1 cellular context compared by ENCODE assay signal in genomic region chr7:28291559-28291958, GRCh38.
TF ChIP-seq lines count a peak whose summit lies in the region.

No MANE protein-coding gene starts in this region.

TF ChIP-seq in WTC11, 78 proteins besides CTCF, POLR2A, EP300 and RAD21 (continued from another document and continues in another):
- TF ChIP-seq, protein P1, sequence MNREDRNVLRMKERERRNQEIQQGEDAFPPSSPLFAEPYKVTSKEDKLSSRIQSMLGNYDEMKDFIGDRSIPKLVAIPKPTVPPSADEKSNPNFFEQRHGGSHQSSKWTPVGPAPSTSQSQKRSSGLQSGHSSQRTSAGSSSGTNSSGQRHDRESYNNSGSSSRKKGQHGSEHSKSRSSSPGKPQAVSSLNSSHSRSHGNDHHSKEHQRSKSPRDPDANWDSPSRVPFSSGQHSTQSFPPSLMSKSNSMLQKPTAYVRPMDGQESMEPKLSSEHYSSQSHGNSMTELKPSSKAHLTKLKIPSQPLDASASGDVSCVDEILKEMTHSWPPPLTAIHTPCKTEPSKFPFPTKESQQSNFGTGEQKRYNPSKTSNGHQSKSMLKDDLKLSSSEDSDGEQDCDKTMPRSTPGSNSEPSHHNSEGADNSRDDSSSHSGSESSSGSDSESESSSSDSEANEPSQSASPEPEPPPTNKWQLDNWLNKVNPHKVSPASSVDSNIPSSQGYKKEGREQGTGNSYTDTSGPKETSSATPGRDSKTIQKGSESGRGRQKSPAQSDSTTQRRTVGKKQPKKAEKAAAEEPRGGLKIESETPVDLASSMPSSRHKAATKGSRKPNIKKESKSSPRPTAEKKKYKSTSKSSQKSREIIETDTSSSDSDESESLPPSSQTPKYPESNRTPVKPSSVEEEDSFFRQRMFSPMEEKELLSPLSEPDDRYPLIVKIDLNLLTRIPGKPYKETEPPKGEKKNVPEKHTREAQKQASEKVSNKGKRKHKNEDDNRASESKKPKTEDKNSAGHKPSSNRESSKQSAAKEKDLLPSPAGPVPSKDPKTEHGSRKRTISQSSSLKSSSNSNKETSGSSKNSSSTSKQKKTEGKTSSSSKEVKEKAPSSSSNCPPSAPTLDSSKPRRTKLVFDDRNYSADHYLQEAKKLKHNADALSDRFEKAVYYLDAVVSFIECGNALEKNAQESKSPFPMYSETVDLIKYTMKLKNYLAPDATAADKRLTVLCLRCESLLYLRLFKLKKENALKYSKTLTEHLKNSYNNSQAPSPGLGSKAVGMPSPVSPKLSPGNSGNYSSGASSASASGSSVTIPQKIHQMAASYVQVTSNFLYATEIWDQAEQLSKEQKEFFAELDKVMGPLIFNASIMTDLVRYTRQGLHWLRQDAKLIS (CRISPR knock-in tag; IDR thresholded peaks at IDR 0.05; ENCODE audit: borderline replicate concordance), result 0 out of 2 replicates have a peak, but pooled peaks have one; percentile 46
- TF ChIP-seq ZNF425 (CRISPR knock-in tag; conservative IDR thresholded peaks at IDR 0.05) (no peak), IRF2 (CRISPR knock-in tag; IDR thresholded peaks at IDR 0.05; ENCODE audit: borderline replicate concordance, low read depth) (no peak), TEAD4 (CRISPR knock-in tag; IDR thresholded peaks at IDR 0.05) (peak; percentile 94; the same call in 1 of the 2 replicates), ERG (CRISPR knock-in tag; IDR thresholded peaks at IDR 0.05) (no peak), OVOL2 (CRISPR knock-in tag; IDR thresholded peaks at IDR 0.05; ENCODE audit: borderline replicate concordance) (no peak), ZNF532 (CRISPR knock-in tag; IDR thresholded peaks at IDR 0.05; ENCODE audit: borderline replicate concordance) (no peak), ZNF416 (CRISPR knock-in tag; IDR thresholded peaks at IDR 0.05) (no peak), EMX1 (CRISPR knock-in tag; IDR thresholded peaks at IDR 0.05) (no peak), JAZF1 (CRISPR knock-in tag; IDR thresholded peaks at IDR 0.05) (no peak), PREB (CRISPR knock-in tag; IDR thresholded peaks at IDR 0.05; ENCODE audit: borderline replicate concordance) (no peak), RORB (CRISPR knock-in tag; IDR thresholded peaks at IDR 0.05) (no peak), ZNF121 (CRISPR knock-in tag; IDR thresholded peaks at IDR 0.05) (no peak), NFYB (CRISPR knock-in tag; conservative IDR thresholded peaks at IDR 0.05; ENCODE audit: low read depth) (no peak), ZNF138 (CRISPR knock-in tag; conservative IDR thresholded peaks at IDR 0.05) (no peak), ETV6 (CRISPR knock-in tag; IDR thresholded peaks at IDR 0.05) (peak; percentile 86), FOXK1 (CRISPR knock-in tag; IDR thresholded peaks at IDR 0.05) (no peak), ARID4B (CRISPR knock-in tag; IDR thresholded peaks at IDR 0.05; ENCODE audit: borderline replicate concordance) (no peak; the same call in 1 of the 2 replicates), AR (CRISPR knock-in tag; IDR thresholded peaks at IDR 0.05) (no peak), CDX4 (CRISPR knock-in tag; IDR thresholded peaks at IDR 0.05; ENCODE audit: borderline replicate concordance) (no peak), ZNF263 (CRISPR knock-in tag; IDR thresholded peaks at IDR 0.05; ENCODE audit: low read depth) (no peak), IRF1 (CRISPR knock-in tag; IDR thresholded peaks at IDR 0.05) (no peak)
- TF ChIP-seq, protein P2, sequence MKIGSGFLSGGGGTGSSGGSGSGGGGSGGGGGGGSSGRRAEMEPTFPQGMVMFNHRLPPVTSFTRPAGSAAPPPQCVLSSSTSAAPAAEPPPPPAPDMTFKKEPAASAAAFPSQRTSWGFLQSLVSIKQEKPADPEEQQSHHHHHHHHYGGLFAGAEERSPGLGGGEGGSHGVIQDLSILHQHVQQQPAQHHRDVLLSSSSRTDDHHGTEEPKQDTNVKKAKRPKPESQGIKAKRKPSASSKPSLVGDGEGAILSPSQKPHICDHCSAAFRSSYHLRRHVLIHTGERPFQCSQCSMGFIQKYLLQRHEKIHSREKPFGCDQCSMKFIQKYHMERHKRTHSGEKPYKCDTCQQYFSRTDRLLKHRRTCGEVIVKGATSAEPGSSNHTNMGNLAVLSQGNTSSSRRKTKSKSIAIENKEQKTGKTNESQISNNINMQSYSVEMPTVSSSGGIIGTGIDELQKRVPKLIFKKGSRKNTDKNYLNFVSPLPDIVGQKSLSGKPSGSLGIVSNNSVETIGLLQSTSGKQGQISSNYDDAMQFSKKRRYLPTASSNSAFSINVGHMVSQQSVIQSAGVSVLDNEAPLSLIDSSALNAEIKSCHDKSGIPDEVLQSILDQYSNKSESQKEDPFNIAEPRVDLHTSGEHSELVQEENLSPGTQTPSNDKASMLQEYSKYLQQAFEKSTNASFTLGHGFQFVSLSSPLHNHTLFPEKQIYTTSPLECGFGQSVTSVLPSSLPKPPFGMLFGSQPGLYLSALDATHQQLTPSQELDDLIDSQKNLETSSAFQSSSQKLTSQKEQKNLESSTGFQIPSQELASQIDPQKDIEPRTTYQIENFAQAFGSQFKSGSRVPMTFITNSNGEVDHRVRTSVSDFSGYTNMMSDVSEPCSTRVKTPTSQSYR (CRISPR knock-in tag; IDR thresholded peaks at IDR 0.05), result peak; percentile 55; the same call in 1 of the 2 replicates
- TF ChIP-seq, protein P3, sequence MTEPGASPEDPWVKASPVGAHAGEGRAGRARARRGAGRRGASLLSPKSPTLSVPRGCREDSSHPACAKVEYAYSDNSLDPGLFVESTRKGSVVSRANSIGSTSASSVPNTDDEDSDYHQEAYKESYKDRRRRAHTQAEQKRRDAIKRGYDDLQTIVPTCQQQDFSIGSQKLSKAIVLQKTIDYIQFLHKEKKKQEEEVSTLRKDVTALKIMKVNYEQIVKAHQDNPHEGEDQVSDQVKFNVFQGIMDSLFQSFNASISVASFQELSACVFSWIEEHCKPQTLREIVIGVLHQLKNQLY (CRISPR knock-in tag; IDR thresholded peaks at IDR 0.05), result no peak
